In the genomic region with DNA sequence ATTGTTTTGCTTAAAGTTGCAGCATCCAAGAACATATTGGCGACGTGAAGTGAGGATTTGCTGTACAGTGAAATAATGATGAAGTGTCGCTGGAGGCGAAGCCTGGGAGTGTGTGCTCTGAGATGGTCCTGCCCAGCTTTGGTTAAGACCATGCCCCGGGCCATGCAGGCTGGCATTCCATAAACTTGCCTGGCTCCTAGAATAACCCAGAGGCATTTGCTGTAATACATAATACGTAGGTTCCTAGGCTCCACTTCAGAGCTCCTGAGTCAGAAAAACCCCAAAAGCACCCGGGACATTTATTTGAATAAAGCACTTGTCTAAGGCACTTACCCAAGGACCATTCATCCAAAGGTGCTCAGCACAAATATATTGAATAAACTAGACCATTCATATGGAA, we compare ENCODE assay signal across 19 cellular contexts.
DNase-seq lines count a peak whose midpoint lies in the region; ATAC-seq and TF ChIP-seq lines count a peak whose summit lies in the region.
"Had no signal": no experiment of that assay in that cellular context is flagged by ENCODE, and none has a peak within 500 bp of the region (broad histone marks: within the 10 kb centered on the region; RNA-seq: fewer than 3 reads in every experiment).

No MANE protein-coding gene starts in this region.

- H3K9me3 Mint-ChIP-seq in GM23338: no peaks in the 10 kb centered on the region; the same call in 2 of the 3 replicates

- H3K9me3 ChIP-seq in esophagus muscularis mucosa (no peaks in the 10 kb centered on the region), lower lobe of right lung (no peaks in the 10 kb centered on the region), upper lobe of right lung (no peaks in the 10 kb centered on the region)
- H3K9me3 ChIP-seq: A549 had no signal

- H3K4me1 ChIP-seq in GM23338 (ENCODE audit: insufficient read depth) (no peaks in the 10 kb centered on the region), esophagus muscularis mucosa (no peaks in the 10 kb centered on the region), lower lobe of right lung (no peaks in the 10 kb centered on the region), upper lobe of right lung (no peaks in the 10 kb centered on the region)

- H3K4me3 ChIP-seq in GM23338 (no peak overlapping the region), esophagus muscularis mucosa (no peak overlapping the region), lower lobe of right lung (no peak overlapping the region), upper lobe of right lung (no peak overlapping the region)
- H3K4me3 ChIP-seq: A549 had no signal

- no peak overlapping the region for H3K4me2 ChIP-seq in GM23338
- H3K4me2 ChIP-seq: A549 had no signal

- ATAC-seq in GM23338 (no peak), lower lobe of right lung (peak; percentile 44 to 67), upper lobe of right lung (peak; percentile 31), HG03442 (IDR thresholded peaks at IDR 0.05; ENCODE audit: unreplicated experiment) (no peak)
- ATAC-seq: A549 had no signal

- H3K27ac ChIP-seq in GM23338 (ENCODE audit: low read depth) (no peak overlapping the region), esophagus muscularis mucosa (replicated peaks in 1 of 4) (no peak overlapping the region), lower lobe of right lung (no peak overlapping the region), upper lobe of right lung (no peak overlapping the region)
- H3K27ac ChIP-seq: A549 had no signal

- intact Hi-C loops in esophagus muscularis mucosa (cut with DNase I) (no loop called here), lower lobe of right lung (cut with DNase I) (no loop called here), upper lobe of right lung (cut with DNase I) (no loop called here)

- H3K9me2 ChIP-seq in GM23338 (ENCODE audit: insufficient read depth): peaks cover 6% of the 10 kb centered on the region

- H3K4me1 Mint-ChIP-seq in GM23338: no peaks in the 10 kb centered on the region
- H3K4me1 Mint-ChIP-seq: CD4-positive, alpha-beta memory T cell had no signal

- H3K36me3 ChIP-seq in GM23338 (ENCODE audit: insufficient read depth) (no peaks in the 10 kb centered on the region), esophagus muscularis mucosa (no peaks in the 10 kb centered on the region), lower lobe of right lung (no peaks in the 10 kb centered on the region), upper lobe of right lung (no peaks in the 10 kb centered on the region)

- WGBS in esophagus muscularis mucosa: 95% methylated on average over 7 of the region's 7 CpGs

- TF ChIP-seq EP300 in esophagus muscularis mucosa (IDR thresholded peaks at IDR 0.05): no peak

- TF ChIP-seq CTCF in GM23338 (conservative IDR thresholded peaks at IDR 0.05; ENCODE audit: low read depth in 2 of 2) (no peak), esophagus muscularis mucosa (IDR thresholded peaks at IDR 0.05) (no peak), lower lobe of right lung (IDR thresholded peaks at IDR 0.05) (no peak), upper lobe of right lung (IDR thresholded peaks at IDR 0.05) (no peak)

- H3K27me3 Mint-ChIP-seq in GM23338 (ENCODE audit: insufficient read depth, low read depth, poor library complexity): peaks cover 3% of the 10 kb centered on the region

- H3K36me3 Mint-ChIP-seq in GM23338 (ENCODE audit: low read depth): no peaks in the 10 kb centered on the region
- H3K36me3 Mint-ChIP-seq: CD4-positive, alpha-beta memory T cell had no signal

- no peaks in the 10 kb centered on the region for H3F3A ChIP-seq in GM23338 (replicated peaks; ENCODE audit: low read depth)

- no peak overlapping the region for H3K27ac Mint-ChIP-seq in GM23338
- H3K27ac Mint-ChIP-seq: CD4-positive, alpha-beta memory T cell had no signal

- H3K79me2 ChIP-seq in GM23338 (replicated peaks; ENCODE audit: insufficient read depth): no peaks in the 10 kb centered on the region

- DNase-seq in GM23338 (ENCODE audit: low spot score) (no peak), esophagus muscularis mucosa (ENCODE audit: extremely low spot score) (peak; percentile 64), lower lobe of right lung (no peak), upper lobe of right lung (no peak), AG20443 (ENCODE audit: low spot score) (no peak)
- no peak for DNase-seq in activated effector memory CD4-positive, alpha-beta T cell treated with Interleukin-2 at 50 U/mL for 16 hours
- DNase-seq: 8988T; ACHN; C1 segment of cervical spinal cord; Calu3; CD4-positive, alpha-beta memory T cell; COR-L47; DMS53; DMS79 treated with DMSO at 0.1 percent for 48 hours; GF-D8; H7; HCEC 1CT had no signal

- TF ChIP-seq POLR2A in esophagus muscularis mucosa (IDR thresholded peaks at IDR 0.05; ENCODE audit: low read depth): no peak

- H2AFZ ChIP-seq in GM23338: 0 out of 2 replicates have a peak overlapping the region, but pooled peaks have one; percentile 48

- no peaks in the 10 kb centered on the region for H4K20me1 ChIP-seq in GM23338 (replicated peaks; ENCODE audit: insufficient read depth)

- H3K27me3 ChIP-seq in GM23338 (ENCODE audit: insufficient read depth): no peaks in the 10 kb centered on the region
- H3K27me3 ChIP-seq in esophagus muscularis mucosa: no peaks in the 10 kb centered on the region
- H3K27me3 ChIP-seq in lower lobe of right lung (ENCODE audit: low read depth): no peaks in the 10 kb centered on the region
- no peaks in the 10 kb centered on the region for H3K27me3 ChIP-seq in upper lobe of right lung

- no peak overlapping the region for H3K4me3 Mint-ChIP-seq in GM23338

TF ChIP-seq in GM23338, 12 proteins besides CTCF, POLR2A, EP300 and RAD21 (continues in another document):
- TF ChIP-seq CREB1 (CRISPR knock-in tag; IDR thresholded peaks at IDR 0.05; ENCODE audit: low read depth) (no peak), NANOG (IDR thresholded peaks at IDR 0.05; ENCODE audit: borderline replicate concordance) (no peak)
- TF ChIP-seq, protein P1, sequence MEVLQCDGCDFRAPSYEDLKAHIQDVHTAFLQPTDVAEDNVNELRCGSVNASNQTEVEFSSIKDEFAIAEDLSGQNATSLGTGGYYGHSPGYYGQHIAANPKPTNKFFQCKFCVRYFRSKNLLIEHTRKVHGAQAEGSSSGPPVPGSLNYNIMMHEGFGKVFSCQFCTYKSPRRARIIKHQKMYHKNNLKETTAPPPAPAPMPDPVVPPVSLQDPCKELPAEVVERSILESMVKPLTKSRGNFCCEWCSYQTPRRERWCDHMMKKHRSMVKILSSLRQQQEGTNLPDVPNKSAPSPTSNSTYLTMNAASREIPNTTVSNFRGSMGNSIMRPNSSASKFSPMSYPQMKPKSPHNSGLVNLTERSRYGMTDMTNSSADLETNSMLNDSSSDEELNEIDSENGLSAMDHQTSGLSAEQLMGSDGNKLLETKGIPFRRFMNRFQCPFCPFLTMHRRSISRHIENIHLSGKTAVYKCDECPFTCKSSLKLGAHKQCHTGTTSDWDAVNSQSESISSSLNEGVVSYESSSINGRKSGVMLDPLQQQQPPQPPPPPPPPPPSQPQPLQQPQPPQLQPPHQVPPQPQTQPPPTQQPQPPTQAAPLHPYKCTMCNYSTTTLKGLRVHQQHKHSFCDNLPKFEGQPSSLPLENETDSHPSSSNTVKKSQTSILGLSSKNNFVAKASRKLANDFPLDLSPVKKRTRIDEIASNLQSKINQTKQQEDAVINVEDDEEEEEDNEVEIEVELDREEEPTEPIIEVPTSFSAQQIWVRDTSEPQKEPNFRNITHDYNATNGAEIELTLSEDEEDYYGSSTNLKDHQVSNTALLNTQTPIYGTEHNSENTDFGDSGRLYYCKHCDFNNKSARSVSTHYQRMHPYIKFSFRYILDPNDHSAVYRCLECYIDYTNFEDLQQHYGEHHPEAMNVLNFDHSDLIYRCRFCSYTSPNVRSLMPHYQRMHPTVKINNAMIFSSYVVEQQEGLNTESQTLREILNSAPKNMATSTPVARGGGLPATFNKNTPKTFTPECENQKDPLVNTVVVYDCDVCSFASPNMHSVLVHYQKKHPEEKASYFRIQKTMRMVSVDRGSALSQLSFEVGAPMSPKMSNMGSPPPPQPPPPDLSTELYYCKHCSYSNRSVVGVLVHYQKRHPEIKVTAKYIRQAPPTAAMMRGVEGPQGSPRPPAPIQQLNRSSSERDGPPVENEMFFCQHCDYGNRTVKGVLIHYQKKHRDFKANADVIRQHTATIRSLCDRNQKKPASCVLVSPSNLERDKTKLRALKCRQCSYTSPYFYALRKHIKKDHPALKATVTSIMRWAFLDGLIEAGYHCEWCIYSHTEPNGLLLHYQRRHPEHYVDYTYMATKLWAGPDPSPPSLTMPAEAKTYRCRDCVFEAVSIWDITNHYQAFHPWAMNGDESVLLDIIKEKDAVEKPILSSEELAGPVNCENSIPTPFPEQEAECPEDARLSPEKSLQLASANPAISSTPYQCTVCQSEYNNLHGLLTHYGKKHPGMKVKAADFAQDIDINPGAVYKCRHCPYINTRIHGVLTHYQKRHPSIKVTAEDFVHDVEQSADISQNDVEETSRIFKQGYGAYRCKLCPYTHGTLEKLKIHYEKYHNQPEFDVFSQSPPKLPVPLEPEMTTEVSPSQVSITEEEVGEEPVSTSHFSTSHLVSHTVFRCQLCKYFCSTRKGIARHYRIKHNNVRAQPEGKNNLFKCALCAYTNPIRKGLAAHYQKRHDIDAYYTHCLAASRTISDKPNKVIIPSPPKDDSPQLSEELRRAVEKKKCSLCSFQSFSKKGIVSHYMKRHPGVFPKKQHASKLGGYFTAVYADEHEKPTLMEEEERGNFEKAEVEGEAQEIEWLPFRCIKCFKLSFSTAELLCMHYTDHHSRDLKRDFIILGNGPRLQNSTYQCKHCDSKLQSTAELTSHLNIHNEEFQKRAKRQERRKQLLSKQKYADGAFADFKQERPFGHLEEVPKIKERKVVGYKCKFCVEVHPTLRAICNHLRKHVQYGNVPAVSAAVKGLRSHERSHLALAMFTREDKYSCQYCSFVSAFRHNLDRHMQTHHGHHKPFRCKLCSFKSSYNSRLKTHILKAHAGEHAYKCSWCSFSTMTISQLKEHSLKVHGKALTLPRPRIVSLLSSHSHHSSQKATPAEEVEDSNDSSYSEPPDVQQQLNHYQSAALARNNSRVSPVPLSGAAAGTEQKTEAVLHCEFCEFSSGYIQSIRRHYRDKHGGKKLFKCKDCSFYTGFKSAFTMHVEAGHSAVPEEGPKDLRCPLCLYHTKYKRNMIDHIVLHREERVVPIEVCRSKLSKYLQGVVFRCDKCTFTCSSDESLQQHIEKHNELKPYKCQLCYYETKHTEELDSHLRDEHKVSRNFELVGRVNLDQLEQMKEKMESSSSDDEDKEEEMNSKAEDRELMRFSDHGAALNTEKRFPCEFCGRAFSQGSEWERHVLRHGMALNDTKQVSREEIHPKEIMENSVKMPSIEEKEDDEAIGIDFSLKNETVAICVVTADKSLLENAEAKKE (CRISPR knock-in tag; IDR thresholded peaks at IDR 0.05): no peak

Comparison
In these comparisons a context has a peak if more than half of its experiments do, and no peak if none do; other contexts are left out.
1. ATAC-seq: peak in lower lobe of right lung (2 of 2) and upper lobe of right lung (single experiment); none in GM23338 (single experiment) and HG03442 (single experiment).